ENCODE assay signal across 1 cellular context in the genomic region with DNA sequence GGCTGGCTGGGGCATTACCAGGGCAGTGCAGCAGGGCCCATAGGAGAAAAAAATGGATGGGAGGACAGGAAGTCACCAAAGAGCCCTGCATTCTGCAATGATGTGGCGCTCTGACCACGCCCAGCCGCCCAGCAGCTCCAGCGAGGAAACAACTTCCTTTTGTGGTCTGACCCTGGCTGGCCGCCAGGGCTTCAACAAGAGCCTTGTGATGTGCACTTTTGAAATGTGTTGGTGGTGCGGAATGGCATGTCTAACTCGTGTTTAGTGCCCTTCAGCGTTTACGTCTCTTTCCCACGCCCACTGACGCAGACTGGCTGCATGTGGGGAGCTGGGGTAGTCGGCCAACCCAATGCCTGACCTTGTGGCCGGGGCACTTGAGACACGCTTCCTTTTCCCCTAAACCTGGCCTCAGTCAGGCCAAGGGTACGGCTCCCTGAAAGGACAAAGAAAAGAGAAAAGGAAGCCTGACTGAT.
TF ChIP-seq lines count a peak whose summit lies in the region.

No MANE protein-coding gene starts in this region.

TF ChIP-seq in K562, 482 proteins besides CTCF, POLR2A, EP300 and RAD21 (continued from another document and continues in another):
- TF ChIP-seq GABPA (tag; conservative IDR thresholded peaks at IDR 0.05; ENCODE audit: low read depth) (peak; percentile 82), FOSL1 (tag; conservative IDR thresholded peaks at IDR 0.05) (no peak), ZFP36 (IDR thresholded peaks at IDR 0.05; ENCODE audit: low read depth, low read length, partially characterized antibody) (peak; percentile 67), JUND (IDR thresholded peaks at IDR 0.05; ENCODE audit: borderline replicate concordance, low read depth, low read length) (peak; percentile 45; the same call in 1 of the 2 replicates), JUND (tag; IDR thresholded peaks at IDR 0.05; ENCODE audit: borderline replicate concordance, low read depth, low read length) (peak; percentile 22; the same call in 1 of the 3 replicates), ERF (CRISPR knock-in tag; IDR thresholded peaks at IDR 0.05) (no peak), CTBP1 (IDR thresholded peaks at IDR 0.05; ENCODE audit: borderline replicate concordance) (peak; percentile 84), SMC3 (conservative IDR thresholded peaks at IDR 0.05; ENCODE audit: insufficient read depth, low read depth, low read length) (no peak), HDAC2 (IDR thresholded peaks at IDR 0.05) (peak; percentile 33; the same call in 1 of the 2 replicates), SMAD2 (IDR thresholded peaks at IDR 0.05; ENCODE audit: low read depth, low read length) (no peak), HOXB6 (CRISPR knock-in tag; IDR thresholded peaks at IDR 0.05; ENCODE audit: borderline replicate concordance) (no peak), ZNF57 (CRISPR knock-in tag; IDR thresholded peaks at IDR 0.05) (no peak), U2AF2 (optimal IDR thresholded peaks at IDR 0.05; ENCODE audit: low read depth, low read length) (no peak), MYBL2 (IDR thresholded peaks at IDR 0.05; ENCODE audit: low read depth) (no peak), MYBL2 (CRISPR knock-in tag; IDR thresholded peaks at IDR 0.05; ENCODE audit: borderline replicate concordance) (no peak), MCM2 (IDR thresholded peaks at IDR 0.05; ENCODE audit: low read depth) (no peak), CXXC5 (CRISPR knock-in tag; IDR thresholded peaks at IDR 0.05) (peak; percentile 32; the same call in 1 of the 2 replicates), ZNF644 (tag; IDR thresholded peaks at IDR 0.05; ENCODE audit: low read depth) (no peak), SFPQ (IDR thresholded peaks at IDR 0.05; ENCODE audit: low read depth, low read length) (no peak), BCOR (IDR thresholded peaks at IDR 0.05) (peak; percentile 39), TFAP4 (CRISPR knock-in tag; IDR thresholded peaks at IDR 0.05; ENCODE audit: borderline replicate concordance) (peak; percentile 49; the same call in 1 of the 2 replicates), TCF3 (CRISPR knock-in tag; IDR thresholded peaks at IDR 0.05) (no peak), EP400 (IDR thresholded peaks at IDR 0.05) (peak; percentile 40; the same call in 1 of the 2 replicates), BHLHE40 (IDR thresholded peaks at IDR 0.05; ENCODE audit: low read length) (peak; percentile 45; the same call in 1 of the 2 replicates), ETV5 (CRISPR knock-in tag; IDR thresholded peaks at IDR 0.05; ENCODE audit: low read depth) (peak; percentile 65; the same call in 1 of the 2 replicates), FOXA3 (CRISPR knock-in tag; conservative IDR thresholded peaks at IDR 0.05 in 1 of 2, IDR thresholded peaks at IDR 0.05 in 1 of 2) (no peak), PCBP1 (IDR thresholded peaks at IDR 0.05; ENCODE audit: low read depth, low read length, poor library complexity, severe bottlenecking) (no peak), ZNF324 (CRISPR knock-in tag; IDR thresholded peaks at IDR 0.05) (no peak), EZH2 (IDR thresholded peaks at IDR 0.05; ENCODE audit: borderline replicate concordance, low read depth, low read length) (no peak), RBM39 (optimal IDR thresholded peaks at IDR 0.05; ENCODE audit: low read depth, low read length) (no peak)
- TF ChIP-seq, protein P1, sequence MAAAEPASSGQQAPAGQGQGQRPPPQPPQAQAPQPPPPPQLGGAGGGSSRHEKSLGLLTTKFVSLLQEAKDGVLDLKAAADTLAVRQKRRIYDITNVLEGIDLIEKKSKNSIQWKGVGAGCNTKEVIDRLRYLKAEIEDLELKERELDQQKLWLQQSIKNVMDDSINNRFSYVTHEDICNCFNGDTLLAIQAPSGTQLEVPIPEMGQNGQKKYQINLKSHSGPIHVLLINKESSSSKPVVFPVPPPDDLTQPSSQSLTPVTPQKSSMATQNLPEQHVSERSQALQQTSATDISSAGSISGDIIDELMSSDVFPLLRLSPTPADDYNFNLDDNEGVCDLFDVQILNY (CRISPR knock-in tag; IDR thresholded peaks at IDR 0.05) = peak; percentile 76; the same call in 1 of the 2 replicates
- TF ChIP-seq, protein P2, sequence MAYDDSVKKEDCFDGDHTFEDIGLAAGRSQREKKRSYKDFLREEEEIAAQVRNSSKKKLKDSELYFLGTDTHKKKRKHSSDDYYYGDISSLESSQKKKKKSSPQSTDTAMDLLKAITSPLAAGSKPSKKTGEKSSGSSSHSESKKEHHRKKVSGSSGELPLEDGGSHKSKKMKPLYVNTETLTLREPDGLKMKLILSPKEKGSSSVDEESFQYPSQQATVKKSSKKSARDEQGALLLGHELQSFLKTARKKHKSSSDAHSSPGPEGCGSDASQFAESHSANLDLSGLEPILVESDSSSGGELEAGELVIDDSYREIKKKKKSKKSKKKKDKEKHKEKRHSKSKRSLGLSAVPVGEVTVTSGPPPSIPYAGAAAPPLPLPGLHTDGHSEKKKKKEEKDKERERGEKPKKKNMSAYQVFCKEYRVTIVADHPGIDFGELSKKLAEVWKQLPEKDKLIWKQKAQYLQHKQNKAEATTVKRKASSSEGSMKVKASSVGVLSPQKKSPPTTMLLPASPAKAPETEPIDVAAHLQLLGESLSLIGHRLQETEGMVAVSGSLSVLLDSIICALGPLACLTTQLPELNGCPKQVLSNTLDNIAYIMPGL (CRISPR knock-in tag; IDR thresholded peaks at IDR 0.05) = no peak
- TF ChIP-seq, protein P3, sequence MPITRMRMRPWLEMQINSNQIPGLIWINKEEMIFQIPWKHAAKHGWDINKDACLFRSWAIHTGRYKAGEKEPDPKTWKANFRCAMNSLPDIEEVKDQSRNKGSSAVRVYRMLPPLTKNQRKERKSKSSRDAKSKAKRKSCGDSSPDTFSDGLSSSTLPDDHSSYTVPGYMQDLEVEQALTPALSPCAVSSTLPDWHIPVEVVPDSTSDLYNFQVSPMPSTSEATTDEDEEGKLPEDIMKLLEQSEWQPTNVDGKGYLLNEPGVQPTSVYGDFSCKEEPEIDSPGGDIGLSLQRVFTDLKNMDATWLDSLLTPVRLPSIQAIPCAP (CRISPR knock-in tag; IDR thresholded peaks at IDR 0.05; ENCODE audit: borderline replicate concordance) = no peak; the same call in 1 of the 2 replicates
- TF ChIP-seq, protein P4, sequence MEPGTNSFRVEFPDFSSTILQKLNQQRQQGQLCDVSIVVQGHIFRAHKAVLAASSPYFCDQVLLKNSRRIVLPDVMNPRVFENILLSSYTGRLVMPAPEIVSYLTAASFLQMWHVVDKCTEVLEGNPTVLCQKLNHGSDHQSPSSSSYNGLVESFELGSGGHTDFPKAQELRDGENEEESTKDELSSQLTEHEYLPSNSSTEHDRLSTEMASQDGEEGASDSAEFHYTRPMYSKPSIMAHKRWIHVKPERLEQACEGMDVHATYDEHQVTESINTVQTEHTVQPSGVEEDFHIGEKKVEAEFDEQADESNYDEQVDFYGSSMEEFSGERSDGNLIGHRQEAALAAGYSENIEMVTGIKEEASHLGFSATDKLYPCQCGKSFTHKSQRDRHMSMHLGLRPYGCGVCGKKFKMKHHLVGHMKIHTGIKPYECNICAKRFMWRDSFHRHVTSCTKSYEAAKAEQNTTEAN (CRISPR knock-in tag; IDR thresholded peaks at IDR 0.05) = no peak
- TF ChIP-seq, protein P5, sequence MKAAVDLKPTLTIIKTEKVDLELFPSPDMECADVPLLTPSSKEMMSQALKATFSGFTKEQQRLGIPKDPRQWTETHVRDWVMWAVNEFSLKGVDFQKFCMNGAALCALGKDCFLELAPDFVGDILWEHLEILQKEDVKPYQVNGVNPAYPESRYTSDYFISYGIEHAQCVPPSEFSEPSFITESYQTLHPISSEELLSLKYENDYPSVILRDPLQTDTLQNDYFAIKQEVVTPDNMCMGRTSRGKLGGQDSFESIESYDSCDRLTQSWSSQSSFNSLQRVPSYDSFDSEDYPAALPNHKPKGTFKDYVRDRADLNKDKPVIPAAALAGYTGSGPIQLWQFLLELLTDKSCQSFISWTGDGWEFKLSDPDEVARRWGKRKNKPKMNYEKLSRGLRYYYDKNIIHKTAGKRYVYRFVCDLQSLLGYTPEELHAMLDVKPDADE (conservative IDR thresholded peaks at IDR 0.05; ENCODE audit: control insufficient read depth, low read depth, low read length) = 0 out of 2 replicates have a peak, but pooled peaks have one; percentile 25
- TF ChIP-seq, protein P6, sequence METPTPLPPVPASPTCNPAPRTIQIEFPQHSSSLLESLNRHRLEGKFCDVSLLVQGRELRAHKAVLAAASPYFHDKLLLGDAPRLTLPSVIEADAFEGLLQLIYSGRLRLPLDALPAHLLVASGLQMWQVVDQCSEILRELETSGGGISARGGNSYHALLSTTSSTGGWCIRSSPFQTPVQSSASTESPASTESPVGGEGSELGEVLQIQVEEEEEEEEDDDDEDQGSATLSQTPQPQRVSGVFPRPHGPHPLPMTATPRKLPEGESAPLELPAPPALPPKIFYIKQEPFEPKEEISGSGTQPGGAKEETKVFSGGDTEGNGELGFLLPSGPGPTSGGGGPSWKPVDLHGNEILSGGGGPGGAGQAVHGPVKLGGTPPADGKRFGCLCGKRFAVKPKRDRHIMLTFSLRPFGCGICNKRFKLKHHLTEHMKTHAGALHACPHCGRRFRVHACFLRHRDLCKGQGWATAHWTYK (CRISPR knock-in tag; IDR thresholded peaks at IDR 0.05) = no peak; the same call in 1 of the 2 replicates
- TF ChIP-seq, protein P7, sequence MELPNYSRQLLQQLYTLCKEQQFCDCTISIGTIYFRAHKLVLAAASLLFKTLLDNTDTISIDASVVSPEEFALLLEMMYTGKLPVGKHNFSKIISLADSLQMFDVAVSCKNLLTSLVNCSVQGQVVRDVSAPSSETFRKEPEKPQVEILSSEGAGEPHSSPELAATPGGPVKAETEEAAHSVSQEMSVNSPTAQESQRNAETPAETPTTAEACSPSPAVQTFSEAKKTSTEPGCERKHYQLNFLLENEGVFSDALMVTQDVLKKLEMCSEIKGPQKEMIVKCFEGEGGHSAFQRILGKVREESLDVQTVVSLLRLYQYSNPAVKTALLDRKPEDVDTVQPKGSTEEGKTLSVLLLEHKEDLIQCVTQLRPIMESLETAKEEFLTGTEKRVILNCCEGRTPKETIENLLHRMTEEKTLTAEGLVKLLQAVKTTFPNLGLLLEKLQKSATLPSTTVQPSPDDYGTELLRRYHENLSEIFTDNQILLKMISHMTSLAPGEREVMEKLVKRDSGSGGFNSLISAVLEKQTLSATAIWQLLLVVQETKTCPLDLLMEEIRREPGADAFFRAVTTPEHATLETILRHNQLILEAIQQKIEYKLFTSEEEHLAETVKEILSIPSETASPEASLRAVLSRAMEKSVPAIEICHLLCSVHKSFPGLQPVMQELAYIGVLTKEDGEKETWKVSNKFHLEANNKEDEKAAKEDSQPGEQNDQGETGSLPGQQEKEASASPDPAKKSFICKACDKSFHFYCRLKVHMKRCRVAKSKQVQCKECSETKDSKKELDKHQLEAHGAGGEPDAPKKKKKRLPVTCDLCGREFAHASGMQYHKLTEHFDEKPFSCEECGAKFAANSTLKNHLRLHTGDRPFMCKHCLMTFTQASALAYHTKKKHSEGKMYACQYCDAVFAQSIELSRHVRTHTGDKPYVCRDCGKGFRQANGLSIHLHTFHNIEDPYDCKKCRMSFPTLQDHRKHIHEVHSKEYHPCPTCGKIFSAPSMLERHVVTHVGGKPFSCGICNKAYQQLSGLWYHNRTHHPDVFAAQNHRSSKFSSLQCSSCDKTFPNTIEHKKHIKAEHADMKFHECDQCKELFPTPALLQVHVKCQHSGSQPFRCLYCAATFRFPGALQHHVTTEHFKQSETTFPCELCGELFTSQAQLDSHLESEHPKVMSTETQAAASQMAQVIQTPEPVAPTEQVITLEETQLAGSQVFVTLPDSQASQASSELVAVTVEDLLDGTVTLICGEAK (IDR thresholded peaks at IDR 0.05) = 0 out of 2 replicates have a peak, but pooled peaks have one; percentile 45
- TF ChIP-seq, protein P7 (CRISPR knock-in tag; IDR thresholded peaks at IDR 0.05) = no peak
